30 cellular contexts compared by ENCODE assay signal in the genomic region with DNA sequence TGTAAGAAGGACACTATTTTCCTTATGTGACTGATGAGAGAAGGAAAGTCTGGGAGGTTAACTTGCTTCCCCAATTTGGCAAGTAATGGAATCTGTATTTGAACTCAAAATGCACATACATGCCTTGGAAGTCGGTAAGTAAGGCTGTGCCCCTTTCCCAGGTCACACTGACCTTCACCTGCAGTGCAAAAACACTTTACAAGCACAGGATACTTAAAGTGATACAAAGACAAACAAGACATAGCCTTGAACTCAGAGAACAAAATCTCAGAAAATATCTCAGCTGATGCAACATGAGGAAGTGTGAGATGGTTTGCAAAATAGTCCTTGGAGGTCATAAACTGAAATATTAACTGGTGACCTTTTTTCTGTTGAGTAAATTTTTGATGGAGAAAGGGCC.
"Had no signal": no experiment of that assay in that cellular context is flagged by ENCODE, and none has a peak within 500 bp of the region (broad histone marks: within the 10 kb centered on the region; RNA-seq: fewer than 3 reads in every experiment).

No MANE protein-coding gene starts in this region.

- FAIRE-seq: RCC 7860 had no signal

- ATAC-seq: Panc1, Right ventricle myocardium inferior, SK-N-SH treated with all-trans-retinoic acid at 6 μM for 48 hours, T-cell had no signal

- H3K27ac ChIP-seq: KMS-11, PC-9, RWPE1, SJCRH30, SK-N-MC had no signal

- H3K36me3 ChIP-seq: SJCRH30 had no signal

- H3K9me3 ChIP-seq: SJCRH30 had no signal

- H3K9ac ChIP-seq: KMS-11 had no signal

- H3K4me3 ChIP-seq: PC-9, SJCRH30, SK-N-MC had no signal

- DNase-seq: Karpas-422, MM.1S, MV-4-11, NCI-H1092, NCI-H1105, NCI-H1417 treated with DMSO at 0.1 percent for 48 hours, NCI-H1436 treated with DMSO at 0.1 percent for 48 hours, NCI-H1694 treated with DMSO at 0.1 percent for 48 hours, NCI-H187 treated with DMSO at 0.1 percent for 48 hours, NCI-H2029, NCI-H2081, NCI-H2171 treated with DMSO at 0.1 percent for 48 hours, NCI-H226, NCI-H446 treated with DMSO at 0.1 percent for 48 hours, NCI-H510A, NCI-H526, NCI-H748 treated with DMSO at 0.1 percent for 48 hours, NCI-H82, PC-9, SHP77, SIG-M5, SJCRH30, T-cell had no signal

- H2AFZ ChIP-seq: PC-9 had no signal

- H3K4me2 ChIP-seq: KMS-11, PC-9 had no signal

- H3K4me1 ChIP-seq: SJCRH30 had no signal
